ENCODE assay signal across 9 cellular contexts in genomic region chr11:113587318-113587739, GRCh38.
DNase-seq lines count a peak whose midpoint lies in the region; ATAC-seq, FAIRE-seq and TF ChIP-seq lines count a peak whose summit lies in the region.
"Had no signal": no experiment of that assay in that cellular context is flagged by ENCODE, and none has a peak within 500 bp of the region (broad histone marks: within the 10 kb centered on the region; RNA-seq: fewer than 3 reads in every experiment).

No MANE protein-coding gene starts in this region.

- intact Hi-C loops in prostate gland (cut with DNase I): no loop called here
- intact Hi-C loops in kidney (cut with DNase I): no loop called here

- no peak overlapping the region for H2BK5ac ChIP-seq in H1 (ENCODE audit: low read depth, low read length)

- H2AFZ ChIP-seq in H1 (ENCODE audit: low read length): no peak overlapping the region

- H3K56ac ChIP-seq in H1 (replicated peaks; ENCODE audit: insufficient read length, low read depth, low read length): no peak overlapping the region

- no peak overlapping the region for H2BK20ac ChIP-seq in H1 (ENCODE audit: low read length)

- H3K4me3 ChIP-seq in H1 (ENCODE audit: extremely low read depth in 1 of 4, insufficient read depth in 2 of 4, low read depth in 3 of 4, low read length in 4 of 4) (no peak overlapping the region), prostate gland (no peak overlapping the region), kidney (ENCODE audit: low read length in 2 of 2) (no peak overlapping the region)
- H3K4me3 ChIP-seq: lower lobe of right lung had no signal

- H4K8ac ChIP-seq in H1 (ENCODE audit: extremely low read depth, insufficient read depth, low read length): no peak overlapping the region

- no peak for TF ChIP-seq EP300 in H1 (IDR thresholded peaks at IDR 0.05; ENCODE audit: borderline replicate concordance in 1 of 2, low read depth in 2 of 2, low read length in 2 of 2)

- no peak overlapping the region for H2BK12ac ChIP-seq in H1 (ENCODE audit: low read depth, low read length)

- DNase-seq in GM13976 (ENCODE audit: low spot score) (peak; percentile 26), H1 (ENCODE audit: low read depth in 1 of 2, low spot score in 2 of 2) (no peak), prostate gland (ENCODE audit: low spot score) (no peak), NCI-H2107 treated with DMSO at 0.1 percent for 48 hours (lab: John Stamatoyannopoulos, UW; ENCODE audit: unreplicated experiment) (no peak), kidney (no peak)
- DNase-seq: lower lobe of right lung had no signal

- in situ Hi-C loops in GM13976 (cut with MboI; ENCODE audit: low sequenced_read_pairs, unreplicated experiment): no loop called here

- TF ChIP-seq POLR2A in H1 (IDR thresholded peaks at IDR 0.05; ENCODE audit: control extremely low read depth in 1 of 2, low read depth in 2 of 2, low read length in 2 of 2) (no peak), prostate gland (IDR thresholded peaks at IDR 0.05) (no peak)

- peak; percentile 71 to 76 for TF ChIP-seq RAD21 in H1 (IDR thresholded peaks at IDR 0.05 in 1 of 2, conservative IDR thresholded peaks at IDR 0.05 in 1 of 2; ENCODE audit: low read depth in 2 of 2, low read length in 2 of 2)

- no peak overlapping the region for H3K4me2 ChIP-seq in H1 (ENCODE audit: insufficient read depth in 1 of 2, low read depth in 2 of 2, low read length in 2 of 2)

- H3K18ac ChIP-seq in H1 (ENCODE audit: extremely low read depth, low read length): no peak overlapping the region

- CTCF ChIA-PET in H1 (lab: Charles Lee; ENCODE audit: partially characterized antibody): interaction anchor here (0.6 to 2.4 kb wide), 10 partner anchors 13 to 432 kb away, joined by 3 to 19 read pairs (median 4); no protein-coding TSS in a partner anchor

- H3K36me3 ChIP-seq in H1 (ENCODE audit: control insufficient read depth in 2 of 4, insufficient read depth in 4 of 4, low read length in 3 of 4) (no peaks in the 10 kb centered on the region), prostate gland (no peaks in the 10 kb centered on the region), kidney (ENCODE audit: control insufficient read depth in 1 of 2, insufficient read depth in 2 of 2, low read length in 2 of 2) (no peaks in the 10 kb centered on the region)
- H3K36me3 ChIP-seq: lower lobe of right lung had no signal

- no peaks in the 10 kb centered on the region for H3K79me1 ChIP-seq in H1 (ENCODE audit: low read depth, low read length)

- H4K91ac ChIP-seq in H1 (replicated peaks; ENCODE audit: insufficient read length, low read length): no peak overlapping the region

- no peak overlapping the region for H3K23ac ChIP-seq in H1 (ENCODE audit: insufficient read length)

- H4K5ac ChIP-seq in H1 (ENCODE audit: insufficient read length, low read depth, low read length): no peak overlapping the region

- H2BK15ac ChIP-seq in H1 (ENCODE audit: low read length): no peak overlapping the region

- 88% methylated on average over 4 of the region's 4 CpGs; no CpG with 5 or more reads in 1 of the 2 experiments for WGBS in H1 (ENCODE audit: extremely low coverage in 1 of 2, insufficient coverage in 1 of 2, insufficient read length in 1 of 2, insufficient replicate concordance in 2 of 2, low coverage in 1 of 2, low lambda C conversion rate in 2 of 2, missing lambda C conversion rate in 1 of 2), 2 experiments
- WGBS in prostate gland: 86% methylated on average over 4 of the region's 4 CpGs

- no peaks in the 10 kb centered on the region for H3K9me3 ChIP-seq in H1 (ENCODE audit: insufficient read depth in 2 of 2, low read depth in 1 of 2, low read length in 1 of 2)
- H3K9me3 ChIP-seq in prostate gland: no peaks in the 10 kb centered on the region
- H3K9me3 ChIP-seq in kidney (ENCODE audit: control insufficient read depth in 1 of 2, low read length in 2 of 2): no peaks in the 10 kb centered on the region
- H3K9me3 ChIP-seq: lower lobe of right lung had no signal

- FAIRE-seq in H1 (lab: Jason Lieb, UNC): no peak
- FAIRE-seq in kidney (lab: Jason Lieb, UNC): no peak

- H3K23me2 ChIP-seq in H1 (ENCODE audit: low read depth, low read length): no peaks in the 10 kb centered on the region

- H3K27me3 ChIP-seq in H1 (replicated peaks in 1 of 4; ENCODE audit: control insufficient read depth in 3 of 4, extremely low read depth in 1 of 4, insufficient read depth in 3 of 4, low read length in 3 of 4) (no peaks in the 10 kb centered on the region), prostate gland (replicated peaks; ENCODE audit: insufficient read depth) (no peaks in the 10 kb centered on the region)

- H3K4me1 ChIP-seq in H1 (replicated peaks in 1 of 4; ENCODE audit: control insufficient read depth in 3 of 4, insufficient read depth in 4 of 4, low read length in 3 of 4): no peaks in the 10 kb centered on the region
- no peaks in the 10 kb centered on the region for H3K4me1 ChIP-seq in prostate gland (replicated peaks)
- no peaks in the 10 kb centered on the region for H3K4me1 ChIP-seq in kidney (ENCODE audit: control insufficient read depth in 1 of 2, insufficient read depth in 1 of 2, low read depth in 1 of 2, low read length in 2 of 2)
- H3K4me1 ChIP-seq: lower lobe of right lung had no signal

- H3K27ac ChIP-seq in H1 (ENCODE audit: low read depth, low read length): no peak overlapping the region
- H3K27ac ChIP-seq in prostate gland: no peak overlapping the region
- no peak overlapping the region for H3K27ac ChIP-seq in kidney (ENCODE audit: low read depth in 2 of 2, low read length in 2 of 2)
- H3K27ac ChIP-seq: lower lobe of right lung had no signal

- H3K14ac ChIP-seq in H1 (ENCODE audit: insufficient read length): no peak overlapping the region

- H3K4ac ChIP-seq in H1 (replicated peaks; ENCODE audit: insufficient read length, low read depth, low read length): no peak overlapping the region

- no peak for TF ChIP-seq CTCF in GM13976 (IDR thresholded peaks at IDR 0.05; ENCODE audit: borderline replicate concordance, control extremely low read depth, extremely low read depth, insufficient read depth, missing control alignments)
- peak; percentile 17 to 47 (median 42) for TF ChIP-seq CTCF in H1 (IDR thresholded peaks at IDR 0.05; ENCODE audit: control extremely low read depth in 1 of 3, insufficient read depth in 1 of 3, low read depth in 1 of 3, low read length in 3 of 3)
- TF ChIP-seq CTCF in prostate gland (IDR thresholded peaks at IDR 0.05): no peak
- TF ChIP-seq CTCF in kidney (IDR thresholded peaks at IDR 0.05; ENCODE audit: borderline replicate concordance, extremely low read depth, insufficient read depth): no peak

- H4K20me1 ChIP-seq in H1 (replicated peaks in 1 of 2; ENCODE audit: control insufficient read depth in 1 of 2, insufficient read depth in 2 of 2, low read length in 2 of 2): no peaks in the 10 kb centered on the region

- H2AK5ac ChIP-seq in H1 (ENCODE audit: low read depth, low read length): no peak overlapping the region

- peak; percentile 92 for ATAC-seq in GM21381 (IDR thresholded peaks at IDR 0.05; ENCODE audit: unreplicated experiment)
- ATAC-seq in HG03520 (IDR thresholded peaks at IDR 0.05; ENCODE audit: unreplicated experiment): peak; percentile 92
- ATAC-seq in GM21528 (IDR thresholded peaks at IDR 0.05; ENCODE audit: low FRiP score, unreplicated experiment): no peak

- no peak overlapping the region for H2BK120ac ChIP-seq in H1 (replicated peaks; ENCODE audit: low read depth, low read length)

- H3K9ac ChIP-seq in H1 (replicated peaks in 1 of 4; ENCODE audit: extremely low read depth in 1 of 4, low read depth in 3 of 4, low read length in 3 of 4) (no peak overlapping the region), kidney (ENCODE audit: low read length in 2 of 2) (no peak overlapping the region)

- POLR2A ChIA-PET in H1 (lab: Charles Lee; ENCODE audit: partially characterized antibody): no interaction called here

- no peaks in the 10 kb centered on the region for H3K79me2 ChIP-seq in H1 (ENCODE audit: control insufficient read depth in 1 of 2, insufficient read depth in 2 of 2, low read length in 2 of 2)

TF ChIP-seq in H1, 55 proteins besides CTCF, POLR2A, EP300 and RAD21:
- TF ChIP-seq EZH2 (IDR thresholded peaks at IDR 0.05; ENCODE audit: low read depth, low read length, severe bottlenecking) (no peak), CEBPB (IDR thresholded peaks at IDR 0.05; ENCODE audit: low read depth, low read length) (no peak), JUND (IDR thresholded peaks at IDR 0.05; ENCODE audit: low read length) (no peak), SRF (IDR thresholded peaks at IDR 0.05; ENCODE audit: low read depth, low read length) (no peak), POLR2AphosphoS5 (IDR thresholded peaks at IDR 0.05; ENCODE audit: low read depth, low read length) (no peak), CTBP2 (IDR thresholded peaks at IDR 0.05; ENCODE audit: borderline replicate concordance, insufficient read depth, insufficient read length, low read length) (no peak), SIN3A (conservative IDR thresholded peaks at IDR 0.05 in 1 of 2, IDR thresholded peaks at IDR 0.05 in 1 of 2; ENCODE audit: low read depth in 1 of 2, low read length in 2 of 2) (no peak), CHD1 (IDR thresholded peaks at IDR 0.05; ENCODE audit: low read depth, low read length) (no peak), CREB1 (IDR thresholded peaks at IDR 0.05) (no peak), BRCA1 (IDR thresholded peaks at IDR 0.05; ENCODE audit: low read depth, low read length) (no peak), SP1 (IDR thresholded peaks at IDR 0.05; ENCODE audit: low read depth, low read length) (no peak), E2F6 (IDR thresholded peaks at IDR 0.05) (no peak), NANOG (IDR thresholded peaks at IDR 0.05; ENCODE audit: insufficient read depth, low read depth, low read length, poor library complexity, severe bottlenecking) (no peak), MAFK (IDR thresholded peaks at IDR 0.05; ENCODE audit: low read depth, low read length) (no peak), CHD2 (IDR thresholded peaks at IDR 0.05; ENCODE audit: low read length) (no peak), GTF2F1 (IDR thresholded peaks at IDR 0.05; ENCODE audit: borderline replicate concordance, low read depth, low read length) (no peak), TEAD4 (IDR thresholded peaks at IDR 0.05; ENCODE audit: low read depth, low read length) (no peak), MAX (IDR thresholded peaks at IDR 0.05) (no peak)

Comparison
In these comparisons a context has a peak if more than half of its experiments do, and no peak if none do; other contexts are left out.
1. CTCF ChIP-seq: peak in H1 (3 of 3); none in GM13976 (single experiment), prostate gland (0 of 4) and kidney (single experiment).